In the genomic region with DNA sequence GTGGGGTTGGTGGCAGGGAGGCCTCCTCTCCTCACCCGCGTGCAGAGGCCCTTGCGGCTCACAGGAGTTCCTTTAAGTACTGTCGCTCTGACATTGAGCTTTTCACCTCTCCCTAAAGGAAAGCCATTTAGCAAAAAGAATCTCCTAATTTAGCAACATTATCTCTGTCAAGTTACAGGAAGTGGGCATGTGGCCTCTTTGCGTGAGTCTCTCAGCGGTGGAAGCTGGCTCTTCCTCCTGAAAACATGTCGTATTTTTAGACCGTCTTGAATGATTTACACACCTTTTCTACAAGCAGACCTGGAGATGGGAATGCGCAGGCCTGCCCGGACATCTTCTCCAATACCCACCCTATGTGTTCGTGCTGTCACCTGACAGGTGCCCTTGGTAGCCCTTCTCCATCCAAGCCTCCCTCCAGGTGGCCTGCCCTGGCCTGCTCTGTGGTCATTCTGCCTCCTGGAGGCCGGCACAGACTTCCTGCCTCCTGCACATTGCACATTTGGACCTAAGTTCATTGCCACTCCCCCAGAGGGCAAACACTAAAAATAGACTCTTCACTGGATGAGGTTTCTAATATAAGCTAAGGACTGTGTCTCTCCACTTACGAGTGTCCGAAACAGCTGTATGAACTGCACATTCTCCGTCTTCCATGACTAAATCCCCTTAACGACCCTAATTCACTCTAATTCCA, we compare ENCODE assay signal across 23 cellular contexts. TPM values are rescaled to one million over a fixed set of nuclear protein-coding genes. Genes with fewer than 3 reads are reported as not detected.
DNase-seq lines count a peak whose midpoint lies in the region; ATAC-seq and TF ChIP-seq lines count a peak whose summit lies in the region.
"Had no signal": no experiment of that assay in that cellular context is flagged by ENCODE, and none has a peak within 500 bp of the region (broad histone marks: within the 10 kb centered on the region; RNA-seq: fewer than 3 reads in every experiment).

No MANE protein-coding gene starts in this region.

- no peak overlapping the region for H3K4me3 Mint-ChIP-seq in glutamatergic neuron (ENCODE audit: unreplicated experiment)
- H3K4me3 Mint-ChIP-seq in nephron = peak overlapping the region in 2 of 3 experiments; percentile 20 to 26
- H3K4me3 Mint-ChIP-seq: activated naive CD8-positive, alpha-beta T cell treated with anti-CD3 and anti-CD28 coated beads for 36 hours; GM23338; T-helper 17 cell had no signal

- TF ChIP-seq CTCF in glutamatergic neuron (IDR thresholded peaks at IDR 0.05; ENCODE audit: partially characterized antibody, unreplicated experiment) (no peak), nephron (IDR thresholded peaks at IDR 0.05; ENCODE audit: unreplicated experiment in 3 of 3) (no peak)

- H3K9me3 Mint-ChIP-seq in glutamatergic neuron (ENCODE audit: unreplicated experiment) = peaks cover 3% of the 10 kb centered on the region
- H3K9me3 Mint-ChIP-seq in nephron = peaks cover 11% of the 10 kb centered on the region
- H3K9me3 Mint-ChIP-seq: activated naive CD8-positive, alpha-beta T cell treated with anti-CD3 and anti-CD28 coated beads for 36 hours; GM23338 had no signal

- H3K27me3 Mint-ChIP-seq in glutamatergic neuron (ENCODE audit: unreplicated experiment) (peaks cover 9% of the 10 kb centered on the region), nephron (ENCODE audit: low read depth) (peaks cover 54% of the 10 kb centered on the region)
- H3K27me3 Mint-ChIP-seq: activated naive CD8-positive, alpha-beta T cell treated with anti-CD3 and anti-CD28 coated beads for 36 hours had no signal

- H3K27ac Mint-ChIP-seq in glutamatergic neuron (ENCODE audit: unreplicated experiment) = no peak overlapping the region
- H3K27ac Mint-ChIP-seq in nephron = no peak overlapping the region
- H3K27ac Mint-ChIP-seq: activated naive CD8-positive, alpha-beta T cell treated with anti-CD3 and anti-CD28 coated beads for 36 hours; GM23338; T-helper 17 cell had no signal

- H3K4me1 Mint-ChIP-seq in glutamatergic neuron (ENCODE audit: low read depth, unreplicated experiment) (peaks cover 2% of the 10 kb centered on the region), nephron (peaks cover 34% of the 10 kb centered on the region)
- H3K4me1 Mint-ChIP-seq: GM23338 had no signal

- in situ Hi-C loops in KBM-7 (cut with MboI; ENCODE audit: low pct_unique_long_range_greater_than_20kb, low sequenced_read_pairs) = loop anchor here (10.0 kb wide), 1 partner anchor 169 kb away; no protein-coding TSS in a partner anchor

- peak; percentile 81 for DNase-seq in KBM-7
- DNase-seq in NOMO-1 (lab: John Stamatoyannopoulos, UW; ENCODE audit: unreplicated experiment in 2 of 2) = peak; percentile 85 to 89
- DNase-seq in glutamatergic neuron = peak; percentile 11
- no peak for DNase-seq in H4 (ENCODE audit: low spot score)
- DNase-seq in GM19240 (ENCODE audit: insufficient read length, low spot score) = no peak
- DNase-seq: activated CD8-positive, alpha-beta memory T cell treated with anti-CD3 and anti-CD28 coated beads, Interleukin-2, amount 50 U/mL, for 48 hours; activated naive CD8-positive, alpha-beta T cell treated with anti-CD3 and anti-CD28 coated beads for 36 hours; effector CD4-positive, alpha-beta T cell; foreskin keratinocyte; hippocampal formation; NCI-H1694; NCI-H2171 treated with DMSO at 0.1 percent for 48 hours; PC-3; stimulated activated CD4-positive, alpha-beta T cell treated with anti-CD3 and anti-CD28 coated beads, Interleukin-4, amount 100 ng/mL, for 24 hours; stimulated activated naive CD4-positive, alpha-beta T cell treated with Interleukin-2 at 50 U/mL for 16 hours; T-helper 17 cell; thyroid gland had no signal

- H3K36me3 Mint-ChIP-seq in glutamatergic neuron (ENCODE audit: unreplicated experiment) (no peaks in the 10 kb centered on the region), nephron (ENCODE audit: low read depth) (no peaks in the 10 kb centered on the region)
- H3K36me3 Mint-ChIP-seq: activated naive CD8-positive, alpha-beta T cell treated with anti-CD3 and anti-CD28 coated beads for 36 hours had no signal

- ATAC-seq in HG03039 (IDR thresholded peaks at IDR 0.05; ENCODE audit: unreplicated experiment) = no peak
- ATAC-seq: foreskin keratinocyte, GM23338, PC-3, T-helper 17 cell had no signal

RNA-seq across cellular contexts. Expression of a gene that starts 18.5 kb away (rescaled TPM):
- total RNA-seq in glutamatergic neuron (ENCODE audit: unreplicated experiment) = 37.0 TPM
- 0.29 TPM in 1 of 2 replicates, not detected in the other for total RNA-seq in H4 (2014; rRNA removed; shearing (Covaris generic))
- total RNA-seq: activated naive CD8-positive, alpha-beta T cell treated with anti-CD3 and anti-CD28 coated beads for 36 hours; chondrocyte; M059J; pulmonary artery endothelial cell had no signal

Comparison
In these comparisons a context has a peak if more than half of its experiments do, and no peak if none do; other contexts are left out.
1. DNase-seq: peak in KBM-7 (single experiment), NOMO-1 (2 of 2) and glutamatergic neuron (single experiment); none in H4 (single experiment) and GM19240 (single experiment).
2. RNA of a gene that starts 18.5 kb away (total RNA-seq): 37.0 TPM in glutamatergic neuron (single experiment); 0.29 TPM in H4; every median in the first group is over 10 times any median in the second.